1 cellular context compared by ENCODE assay signal in the genomic region with DNA sequence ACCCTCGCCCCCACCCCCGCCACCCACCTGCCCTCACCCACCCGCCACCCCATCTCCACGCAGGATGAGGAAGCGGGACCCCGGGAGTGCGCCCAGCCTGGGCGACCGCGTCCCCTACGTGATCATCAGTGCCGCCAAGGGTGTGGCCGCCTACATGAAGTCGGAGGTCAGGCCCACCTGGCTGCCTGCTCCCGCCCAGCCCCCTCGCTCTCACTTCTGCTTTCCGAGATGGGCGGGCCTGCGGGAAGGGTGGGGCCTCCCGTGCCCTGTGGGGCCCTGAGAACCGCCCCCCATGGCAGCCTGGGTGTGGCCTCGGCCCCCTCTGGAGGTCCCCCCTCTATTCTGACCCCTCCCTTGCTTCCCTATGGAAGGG.
TF ChIP-seq lines count a peak whose summit lies in the region.

No MANE protein-coding gene starts in this region.

TF ChIP-seq in GM12878, 131 proteins besides CTCF, POLR2A, EP300 and RAD21 (continues in another document):
- no peak for TF ChIP-seq PRDM15 (CRISPR knock-in tag; IDR thresholded peaks at IDR 0.05)
- TF ChIP-seq, protein P1, sequence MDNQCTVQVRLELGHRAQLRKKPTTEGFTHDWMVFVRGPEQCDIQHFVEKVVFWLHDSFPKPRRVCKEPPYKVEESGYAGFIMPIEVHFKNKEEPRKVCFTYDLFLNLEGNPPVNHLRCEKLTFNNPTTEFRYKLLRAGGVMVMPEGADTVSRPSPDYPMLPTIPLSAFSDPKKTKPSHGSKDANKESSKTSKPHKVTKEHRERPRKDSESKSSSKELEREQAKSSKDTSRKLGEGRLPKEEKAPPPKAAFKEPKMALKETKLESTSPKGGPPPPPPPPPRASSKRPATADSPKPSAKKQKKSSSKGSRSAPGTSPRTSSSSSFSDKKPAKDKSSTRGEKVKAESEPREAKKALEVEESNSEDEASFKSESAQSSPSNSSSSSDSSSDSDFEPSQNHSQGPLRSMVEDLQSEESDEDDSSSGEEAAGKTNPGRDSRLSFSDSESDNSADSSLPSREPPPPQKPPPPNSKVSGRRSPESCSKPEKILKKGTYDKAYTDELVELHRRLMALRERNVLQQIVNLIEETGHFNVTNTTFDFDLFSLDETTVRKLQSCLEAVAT (IDR thresholded peaks at IDR 0.05): no peak
- TF ChIP-seq ZNF217 (IDR thresholded peaks at IDR 0.05): no peak
- TF ChIP-seq NRF1 (conservative IDR thresholded peaks at IDR 0.05; ENCODE audit: low read depth, low read length): no peak
- 0 out of 2 replicates have a peak, but pooled peaks have one; percentile 16 for TF ChIP-seq ATF7 (IDR thresholded peaks at IDR 0.05; ENCODE audit: low read depth)
- TF ChIP-seq KAT2A (conservative IDR thresholded peaks at IDR 0.05; ENCODE audit: control insufficient read depth, low read depth, low read length): no peak
- no peak for TF ChIP-seq E4F1 (IDR thresholded peaks at IDR 0.05; ENCODE audit: borderline replicate concordance, partially characterized antibody)
- TF ChIP-seq, protein P2, sequence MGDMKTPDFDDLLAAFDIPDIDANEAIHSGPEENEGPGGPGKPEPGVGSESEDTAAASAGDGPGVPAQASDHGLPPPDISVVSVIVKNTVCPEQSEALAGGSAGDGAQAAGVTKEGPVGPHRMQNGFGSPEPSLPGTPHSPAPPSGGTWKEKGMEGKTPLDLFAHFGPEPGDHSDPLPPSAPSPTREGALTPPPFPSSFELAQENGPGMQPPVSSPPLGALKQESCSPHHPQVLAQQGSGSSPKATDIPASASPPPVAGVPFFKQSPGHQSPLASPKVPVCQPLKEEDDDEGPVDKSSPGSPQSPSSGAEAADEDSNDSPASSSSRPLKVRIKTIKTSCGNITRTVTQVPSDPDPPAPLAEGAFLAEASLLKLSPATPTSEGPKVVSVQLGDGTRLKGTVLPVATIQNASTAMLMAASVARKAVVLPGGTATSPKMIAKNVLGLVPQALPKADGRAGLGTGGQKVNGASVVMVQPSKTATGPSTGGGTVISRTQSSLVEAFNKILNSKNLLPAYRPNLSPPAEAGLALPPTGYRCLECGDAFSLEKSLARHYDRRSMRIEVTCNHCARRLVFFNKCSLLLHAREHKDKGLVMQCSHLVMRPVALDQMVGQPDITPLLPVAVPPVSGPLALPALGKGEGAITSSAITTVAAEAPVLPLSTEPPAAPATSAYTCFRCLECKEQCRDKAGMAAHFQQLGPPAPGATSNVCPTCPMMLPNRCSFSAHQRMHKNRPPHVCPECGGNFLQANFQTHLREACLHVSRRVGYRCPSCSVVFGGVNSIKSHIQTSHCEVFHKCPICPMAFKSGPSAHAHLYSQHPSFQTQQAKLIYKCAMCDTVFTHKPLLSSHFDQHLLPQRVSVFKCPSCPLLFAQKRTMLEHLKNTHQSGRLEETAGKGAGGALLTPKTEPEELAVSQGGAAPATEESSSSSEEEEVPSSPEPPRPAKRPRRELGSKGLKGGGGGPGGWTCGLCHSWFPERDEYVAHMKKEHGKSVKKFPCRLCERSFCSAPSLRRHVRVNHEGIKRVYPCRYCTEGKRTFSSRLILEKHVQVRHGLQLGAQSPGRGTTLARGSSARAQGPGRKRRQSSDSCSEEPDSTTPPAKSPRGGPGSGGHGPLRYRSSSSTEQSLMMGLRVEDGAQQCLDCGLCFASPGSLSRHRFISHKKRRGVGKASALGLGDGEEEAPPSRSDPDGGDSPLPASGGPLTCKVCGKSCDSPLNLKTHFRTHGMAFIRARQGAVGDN (IDR thresholded peaks at IDR 0.05): no peak
- no peak for TF ChIP-seq NFYA (IDR thresholded peaks at IDR 0.05; ENCODE audit: borderline replicate concordance, low read depth, low read length)
- no peak for TF ChIP-seq SUPT20H (IDR thresholded peaks at IDR 0.05; ENCODE audit: borderline replicate concordance, control insufficient read depth, low read depth, low read length)
- TF ChIP-seq CEBPB (IDR thresholded peaks at IDR 0.05; ENCODE audit: borderline replicate concordance in 1 of 2, low read depth in 2 of 2, low read length in 2 of 2): no peak
- TF ChIP-seq NFXL1 (IDR thresholded peaks at IDR 0.05; ENCODE audit: borderline replicate concordance): no peak
- TF ChIP-seq SMAD1 (IDR thresholded peaks at IDR 0.05; ENCODE audit: low read depth, partially characterized antibody): no peak
- TF ChIP-seq ZBTB4 (CRISPR knock-in tag; IDR thresholded peaks at IDR 0.05): no peak
- TF ChIP-seq, protein P3, sequence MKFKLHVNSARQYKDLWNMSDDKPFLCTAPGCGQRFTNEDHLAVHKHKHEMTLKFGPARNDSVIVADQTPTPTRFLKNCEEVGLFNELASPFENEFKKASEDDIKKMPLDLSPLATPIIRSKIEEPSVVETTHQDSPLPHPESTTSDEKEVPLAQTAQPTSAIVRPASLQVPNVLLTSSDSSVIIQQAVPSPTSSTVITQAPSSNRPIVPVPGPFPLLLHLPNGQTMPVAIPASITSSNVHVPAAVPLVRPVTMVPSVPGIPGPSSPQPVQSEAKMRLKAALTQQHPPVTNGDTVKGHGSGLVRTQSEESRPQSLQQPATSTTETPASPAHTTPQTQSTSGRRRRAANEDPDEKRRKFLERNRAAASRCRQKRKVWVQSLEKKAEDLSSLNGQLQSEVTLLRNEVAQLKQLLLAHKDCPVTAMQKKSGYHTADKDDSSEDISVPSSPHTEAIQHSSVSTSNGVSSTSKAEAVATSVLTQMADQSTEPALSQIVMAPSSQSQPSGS (IDR thresholded peaks at IDR 0.05; ENCODE audit: low read length): no peak
- no peak for TF ChIP-seq HSF1 (IDR thresholded peaks at IDR 0.05; ENCODE audit: low read depth, low read length)
- TF ChIP-seq PAX5 (IDR thresholded peaks at IDR 0.05; ENCODE audit: borderline replicate concordance, low read depth, low read length): peak; percentile 86
- TF ChIP-seq LARP7 (IDR thresholded peaks at IDR 0.05): no peak
- no peak for TF ChIP-seq ZNF207 (IDR thresholded peaks at IDR 0.05; ENCODE audit: borderline replicate concordance)
- TF ChIP-seq PBX3 (IDR thresholded peaks at IDR 0.05; ENCODE audit: insufficient replicate concordance, low read depth, low read length): no peak
- no peak for TF ChIP-seq NR2C1 (IDR thresholded peaks at IDR 0.05)
- no peak for TF ChIP-seq RBBP5 (conservative IDR thresholded peaks at IDR 0.05)
- TF ChIP-seq IKZF1 (conservative IDR thresholded peaks at IDR 0.05): peak; percentile 44; the same call in 1 of the 2 replicates
- TF ChIP-seq ZZZ3 (IDR thresholded peaks at IDR 0.05; ENCODE audit: control insufficient read depth, insufficient read length, low read depth): no peak
- TF ChIP-seq CHD4 (IDR thresholded peaks at IDR 0.05): no peak
- no peak for TF ChIP-seq JUNB (IDR thresholded peaks at IDR 0.05)
- no peak for TF ChIP-seq SUZ12 (IDR thresholded peaks at IDR 0.05; ENCODE audit: unreplicated experiment)
- no peak for TF ChIP-seq POLR2AphosphoS5 (IDR thresholded peaks at IDR 0.05; ENCODE audit: low read length)
- no peak for TF ChIP-seq EZH2 (IDR thresholded peaks at IDR 0.05; ENCODE audit: borderline replicate concordance, control insufficient read depth, low read depth, low read length)
- no peak for TF ChIP-seq ASH2L (IDR thresholded peaks at IDR 0.05; ENCODE audit: borderline replicate concordance, low read depth)
- TF ChIP-seq RCOR1 (conservative IDR thresholded peaks at IDR 0.05; ENCODE audit: low read depth, low read length): no peak
- TF ChIP-seq, protein P4, sequence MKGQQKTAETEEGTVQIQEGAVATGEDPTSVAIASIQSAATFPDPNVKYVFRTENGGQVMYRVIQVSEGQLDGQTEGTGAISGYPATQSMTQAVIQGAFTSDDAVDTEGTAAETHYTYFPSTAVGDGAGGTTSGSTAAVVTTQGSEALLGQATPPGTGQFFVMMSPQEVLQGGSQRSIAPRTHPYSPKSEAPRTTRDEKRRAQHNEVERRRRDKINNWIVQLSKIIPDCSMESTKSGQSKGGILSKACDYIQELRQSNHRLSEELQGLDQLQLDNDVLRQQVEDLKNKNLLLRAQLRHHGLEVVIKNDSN (IDR thresholded peaks at IDR 0.05; ENCODE audit: borderline replicate concordance, extremely low read length, insufficient read depth, low read depth, low read length): no peak
- TF ChIP-seq RB1 (IDR thresholded peaks at IDR 0.05; ENCODE audit: borderline replicate concordance): no peak
- no peak for TF ChIP-seq BRCA1 (IDR thresholded peaks at IDR 0.05; ENCODE audit: low read depth, low read length)
- peak; percentile 69; the same call in 1 of the 2 replicates for TF ChIP-seq BCL11A (IDR thresholded peaks at IDR 0.05; ENCODE audit: low read depth, low read length)
- no peak for TF ChIP-seq FOXK2 (IDR thresholded peaks at IDR 0.05)
- no peak for TF ChIP-seq MEF2B (IDR thresholded peaks at IDR 0.05; ENCODE audit: partially characterized antibody, poor library complexity, severe bottlenecking)
- no peak for TF ChIP-seq ZBED1 (IDR thresholded peaks at IDR 0.05; ENCODE audit: borderline replicate concordance)
- 0 out of 2 replicates have a peak, but pooled peaks have one; percentile 44 for TF ChIP-seq TARDBP (IDR thresholded peaks at IDR 0.05; ENCODE audit: borderline replicate concordance)
